Comparison of ENCODE assay signal across 16 cellular contexts in the genomic region with DNA sequence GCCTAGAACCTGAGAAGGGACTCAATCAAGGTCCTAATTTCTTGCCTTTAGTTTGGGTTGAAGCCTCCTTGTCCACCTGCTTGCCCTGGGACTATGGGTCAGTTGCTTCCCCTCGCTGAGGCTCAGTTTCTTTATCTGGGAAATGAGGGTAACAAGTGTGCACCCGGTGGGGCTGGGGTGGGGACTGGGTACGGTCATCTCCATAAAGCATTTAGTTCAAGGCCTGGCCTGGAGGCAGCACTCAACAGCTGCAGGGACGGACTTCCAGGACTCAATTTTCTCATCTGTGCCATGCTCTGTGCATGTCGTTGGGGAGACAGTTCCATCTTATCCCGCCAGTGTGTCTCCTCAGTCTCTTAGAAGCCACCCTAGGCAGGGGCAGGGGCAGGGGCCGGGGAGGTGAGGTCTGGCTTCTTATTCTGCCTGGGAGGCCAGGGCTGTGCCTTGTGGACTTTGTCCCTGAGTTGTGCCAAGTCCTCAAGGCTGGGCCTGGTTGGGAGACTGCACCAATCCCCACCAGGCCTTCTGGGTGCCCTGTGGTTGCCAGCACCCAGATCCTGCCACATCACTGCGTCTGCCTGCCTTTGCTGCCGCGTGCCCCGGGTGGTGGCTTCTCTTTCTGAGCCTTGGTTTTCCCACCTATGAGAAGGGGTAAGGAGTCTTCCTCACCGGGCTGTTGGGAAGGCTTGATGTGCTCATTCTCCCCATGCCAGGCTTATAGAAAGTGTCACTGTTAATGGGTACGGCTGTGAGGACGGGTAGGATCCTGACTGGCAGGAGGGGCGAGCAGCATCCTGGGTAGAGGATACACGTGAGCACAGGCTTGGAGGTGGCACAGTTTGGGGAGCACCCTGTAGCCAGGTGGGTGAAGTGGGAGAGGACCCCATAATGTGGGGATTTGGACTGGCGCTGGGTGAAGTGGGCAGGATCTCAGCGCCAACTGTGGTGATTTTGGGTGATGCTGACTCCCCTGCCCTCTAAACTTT. TPM values are rescaled to one million over a fixed set of nuclear protein-coding genes. Genes with fewer than 3 reads are reported as not detected.
DNase-seq lines count a peak whose midpoint lies in the region; ATAC-seq and TF ChIP-seq lines count a peak whose summit lies in the region.
"Had no signal": no experiment of that assay in that cellular context is flagged by ENCODE, and none has a peak within 500 bp of the region (broad histone marks: within the 10 kb centered on the region; RNA-seq: fewer than 3 reads in every experiment).

No MANE protein-coding gene starts in this region.

- H3K4me1 ChIP-seq in Karpas-422 (ENCODE audit: low read length) (peaks cover 87% of the 10 kb centered on the region), osteoblast (ENCODE audit: insufficient read depth, low read length) (peaks cover 18% of the 10 kb centered on the region), transverse colon (peaks cover 29 to 62% (median 45%) of the 10 kb centered on the region in 4 donors), heart right ventricle (peaks cover 0 to 48% (median 8%) of the 10 kb centered on the region in 9 donors)

- H4K20me1 ChIP-seq in Karpas-422 (ENCODE audit: insufficient read depth, low read depth, low read length) (peaks cover 17% of the 10 kb centered on the region; the same call in 1 of the 2 replicates), osteoblast (ENCODE audit: insufficient read depth, low read length) (peaks cover 93% of the 10 kb centered on the region)

- DNase-seq in Karpas-422 (no peak), coronary artery (ENCODE audit: low spot score) (peak; percentile 73), osteoblast (ENCODE audit: insufficient read length, low spot score, missing footprints) (peak; percentile 52), transverse colon (peak; percentile 73), NCI-H1417 (lab: John Stamatoyannopoulos, UW) (no peak), substantia nigra (lab: John Stamatoyannopoulos, UW) (no peak), heart right ventricle (no peak)
- DNase-seq: Calu3, EL, heart left ventricle, left ventricle myocardium inferior, NCI-H1105, NCI-H2081 treated with DMSO at 0.1 percent for 48 hours, NCI-H510A treated with DMSO at 0.1 percent for 48 hours, tibial artery had no signal

- TF ChIP-seq EP300 in transverse colon (IDR thresholded peaks at IDR 0.05; ENCODE audit: low read depth) = no peak

- in situ Hi-C loops in transverse colon (cut with MboI; ENCODE audit: low pct_ligation_motif_present in 1 of 4, low pct_unique_long_range_greater_than_20kb in 1 of 4, low sequenced_read_pairs in 3 of 4) = no loop called here

- no peak for ATAC-seq in heart right ventricle
- ATAC-seq: heart left ventricle had no signal

- TF ChIP-seq CTCF in coronary artery (IDR thresholded peaks at IDR 0.05) (no peak), osteoblast (IDR thresholded peaks at IDR 0.05; ENCODE audit: extremely low read depth, low read depth, low read length) (no peak), transverse colon (IDR thresholded peaks at IDR 0.05) (no peak), heart right ventricle (IDR thresholded peaks at IDR 0.05) (no peak)

- intact Hi-C loops in transverse colon (cut with DNase I; ENCODE audit: low total_unique reads) (no loop called here), heart right ventricle (cut with DNase I) (no loop called here)

- peak overlapping the region; percentile 12; the same call in 1 of the 2 replicates for H3K4me3 ChIP-seq in Karpas-422 (ENCODE audit: low read length)
- no peak overlapping the region for H3K4me3 ChIP-seq in coronary artery
- H3K4me3 ChIP-seq in osteoblast (ENCODE audit: insufficient read depth, low read length) = no peak overlapping the region
- no peak overlapping the region for H3K4me3 ChIP-seq in transverse colon
- H3K4me3 ChIP-seq in heart right ventricle = no peak overlapping the region
- H3K4me3 ChIP-seq: heart left ventricle, left ventricle myocardium inferior, right atrium auricular region, tibial artery had no signal

- H3K27me3 ChIP-seq in Karpas-422 (ENCODE audit: low read length) (no peaks in the 10 kb centered on the region), osteoblast (ENCODE audit: insufficient read depth, low read length) (no peaks in the 10 kb centered on the region), transverse colon (no peaks in the 10 kb centered on the region), heart right ventricle (no peaks in the 10 kb centered on the region)
- H3K27me3 ChIP-seq: heart left ventricle, right atrium auricular region, tibial artery had no signal

- H3K36me3 ChIP-seq in Karpas-422 (ENCODE audit: insufficient read depth, low read length) = 0 out of 2 replicates have a peak, but pooled peaks cover 11% of the 10 kb centered on the region
- peaks cover 21% of the 10 kb centered on the region for H3K36me3 ChIP-seq in osteoblast (ENCODE audit: insufficient read depth, low read length)
- H3K36me3 ChIP-seq in transverse colon = no peaks in the 10 kb centered on the region
- no peaks in the 10 kb centered on the region for H3K36me3 ChIP-seq in heart right ventricle
- H3K36me3 ChIP-seq: heart left ventricle, left ventricle myocardium inferior, right atrium auricular region had no signal

- H3K9me2 ChIP-seq in Karpas-422 (replicated peaks; ENCODE audit: insufficient read depth, low read length) = no peaks in the 10 kb centered on the region

- peak overlapping the region; percentile 92 for H3K27ac ChIP-seq in Karpas-422 (ENCODE audit: low read length)
- no peak overlapping the region for H3K27ac ChIP-seq in coronary artery
- no peak overlapping the region for H3K27ac ChIP-seq in osteoblast (ENCODE audit: low read depth, low read length)
- peak overlapping the region; percentile 24 to 65 (median 53) for H3K27ac ChIP-seq in transverse colon
- no peak overlapping the region for H3K27ac ChIP-seq in substantia nigra (ENCODE audit: low read depth, low read length, poor library complexity, severe bottlenecking)
- no peak overlapping the region for H3K27ac ChIP-seq in heart right ventricle
- H3K27ac ChIP-seq: left ventricle myocardium inferior, right atrium auricular region had no signal

- H3K9me3 ChIP-seq in Karpas-422 (ENCODE audit: low read length) = no peaks in the 10 kb centered on the region
- no peaks in the 10 kb centered on the region for H3K9me3 ChIP-seq in osteoblast (ENCODE audit: low read depth, low read length)
- no peaks in the 10 kb centered on the region for H3K9me3 ChIP-seq in transverse colon
- no peaks in the 10 kb centered on the region for H3K9me3 ChIP-seq in heart right ventricle
- H3K9me3 ChIP-seq: heart left ventricle, left ventricle myocardium inferior, right atrium auricular region, tibial artery had no signal

- peak overlapping the region; percentile 68 for H3K9ac ChIP-seq in Karpas-422 (ENCODE audit: low read length)

- 67% methylated on average over 15 of the region's 18 CpGs; no CpG with 5 or more reads in 1 of the 2 donors for WGBS in transverse colon (ENCODE audit: low coverage in 1 of 2), 2 donors
- WGBS in heart right ventricle, 2 donors = 90 to 92% methylated on average over 18 of the region's 18 CpGs

- H3K79me2 ChIP-seq in Karpas-422 (ENCODE audit: low read length) (peaks cover 81% of the 10 kb centered on the region), osteoblast (ENCODE audit: insufficient read depth, low read length) (peaks cover 100% of the 10 kb centered on the region)

- TF ChIP-seq POLR2A in transverse colon (IDR thresholded peaks at IDR 0.05) = peak; percentile 24

- H3K4me2 ChIP-seq in Karpas-422 (ENCODE audit: low read depth, low read length, poor library complexity, severe bottlenecking) (peak overlapping the region; percentile 55), osteoblast (ENCODE audit: insufficient read depth, low read length) (no peak overlapping the region)

- H2AFZ ChIP-seq in Karpas-422 (ENCODE audit: low read length) = no peak overlapping the region
- no peak overlapping the region for H2AFZ ChIP-seq in osteoblast (ENCODE audit: low read length)

RNA-seq across cellular contexts. Expression of gene SRC, which starts 8.6 kb away (rescaled TPM):
- total RNA-seq in Karpas-422 (2014; rRNA removed; shearing (Covaris generic); ENCODE audit: low replicate concordance) = 39.9 and 41.5 TPM in 2 replicates
- total RNA-seq in osteoblast = 22.1 and 22.4 TPM in 2 replicates
- 100 to 1,000 TPM in 3 of 4 donors, 10 to 100 TPM in 1; 87.0 to 155 (median 130) TPM for total RNA-seq in transverse colon
- total RNA-seq in heart right ventricle = 10 to 100 TPM in 1 of 10 donors, 1 to 10 TPM in 9; 1.9 to 10.8 (median 3.6) TPM
- 1 to 10 TPM; 4.7 to 5.2 TPM for polyA plus RNA-seq in heart right ventricle

Comparison
In these comparisons a context has a peak if more than half of its experiments do, and no peak if none do; other contexts are left out.
1. DNase-seq: peak in coronary artery (single experiment), osteoblast (single experiment) and transverse colon (single experiment); none in Karpas-422 (single experiment), NCI-H1417 (0 of 3), substantia nigra (0 of 49) and heart right ventricle (0 of 2).
2. H3K27ac ChIP-seq: peak in Karpas-422 (single experiment) and transverse colon (4 of 4); none in coronary artery (0 of 2), osteoblast (single experiment), substantia nigra (single experiment) and heart right ventricle (0 of 10).